1 cellular context compared by ENCODE assay signal in genomic region chr1:109397451-109398342, GRCh38.
A peak's percentile ranks its signal among the peaks of the same experiment; 100 is the strongest.
TF ChIP-seq lines count a peak whose summit lies in the region.

SORT1 (minus strand) TSS chr1:109397918; CDS start chr1:109397892, 26 bp downstream.

TF ChIP-seq in IMR-90, 13 proteins besides CTCF, POLR2A, EP300 and RAD21:
- TF ChIP-seq, protein P1, sequence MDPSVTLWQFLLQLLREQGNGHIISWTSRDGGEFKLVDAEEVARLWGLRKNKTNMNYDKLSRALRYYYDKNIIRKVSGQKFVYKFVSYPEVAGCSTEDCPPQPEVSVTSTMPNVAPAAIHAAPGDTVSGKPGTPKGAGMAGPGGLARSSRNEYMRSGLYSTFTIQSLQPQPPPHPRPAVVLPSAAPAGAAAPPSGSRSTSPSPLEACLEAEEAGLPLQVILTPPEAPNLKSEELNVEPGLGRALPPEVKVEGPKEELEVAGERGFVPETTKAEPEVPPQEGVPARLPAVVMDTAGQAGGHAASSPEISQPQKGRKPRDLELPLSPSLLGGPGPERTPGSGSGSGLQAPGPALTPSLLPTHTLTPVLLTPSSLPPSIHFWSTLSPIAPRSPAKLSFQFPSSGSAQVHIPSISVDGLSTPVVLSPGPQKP (IDR thresholded peaks at IDR 0.05; ENCODE audit: borderline replicate concordance, low read depth, low read length): no peak
- no peak for TF ChIP-seq RFX5 (IDR thresholded peaks at IDR 0.05; ENCODE audit: low read depth, low read length)
- TF ChIP-seq NFE2L2 (IDR thresholded peaks at IDR 0.05; ENCODE audit: low read depth, low read length): no peak
- TF ChIP-seq MXI1 (IDR thresholded peaks at IDR 0.05; ENCODE audit: borderline replicate concordance, low read depth, low read length): peak; percentile 40; the same call in 1 of the 2 replicates
- no peak for TF ChIP-seq MAFK (IDR thresholded peaks at IDR 0.05; ENCODE audit: low read depth, low read length)
- no peak for TF ChIP-seq CHD1 (IDR thresholded peaks at IDR 0.05; ENCODE audit: low read depth, low read length)
- TF ChIP-seq BHLHE40 (IDR thresholded peaks at IDR 0.05; ENCODE audit: low read depth, low read length): no peak
- TF ChIP-seq FOS (IDR thresholded peaks at IDR 0.05; ENCODE audit: low read depth, low read length): peak; percentile 67; the same call in 1 of the 2 replicates
- TF ChIP-seq, protein P2, sequence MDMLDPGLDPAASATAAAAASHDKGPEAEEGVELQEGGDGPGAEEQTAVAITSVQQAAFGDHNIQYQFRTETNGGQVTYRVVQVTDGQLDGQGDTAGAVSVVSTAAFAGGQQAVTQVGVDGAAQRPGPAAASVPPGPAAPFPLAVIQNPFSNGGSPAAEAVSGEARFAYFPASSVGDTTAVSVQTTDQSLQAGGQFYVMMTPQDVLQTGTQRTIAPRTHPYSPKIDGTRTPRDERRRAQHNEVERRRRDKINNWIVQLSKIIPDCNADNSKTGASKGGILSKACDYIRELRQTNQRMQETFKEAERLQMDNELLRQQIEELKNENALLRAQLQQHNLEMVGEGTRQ (IDR thresholded peaks at IDR 0.05; ENCODE audit: low read depth, low read length): no peak
- TF ChIP-seq SMC3 (IDR thresholded peaks at IDR 0.05; ENCODE audit: low read depth, low read length): 0 out of 2 replicates have a peak, but pooled peaks have one; percentile 9
- peak; percentile 72; the same call in 1 of the 2 replicates for TF ChIP-seq MAZ (IDR thresholded peaks at IDR 0.05; ENCODE audit: borderline replicate concordance, low read depth, low read length)
- no peak for TF ChIP-seq CEBPB (IDR thresholded peaks at IDR 0.05; ENCODE audit: low read depth, low read length)
- TF ChIP-seq RCOR1 (IDR thresholded peaks at IDR 0.05; ENCODE audit: insufficient replicate concordance, low read length): peak; percentile 62
